ENCODE assay signal across 10 cellular contexts in the genomic region with DNA sequence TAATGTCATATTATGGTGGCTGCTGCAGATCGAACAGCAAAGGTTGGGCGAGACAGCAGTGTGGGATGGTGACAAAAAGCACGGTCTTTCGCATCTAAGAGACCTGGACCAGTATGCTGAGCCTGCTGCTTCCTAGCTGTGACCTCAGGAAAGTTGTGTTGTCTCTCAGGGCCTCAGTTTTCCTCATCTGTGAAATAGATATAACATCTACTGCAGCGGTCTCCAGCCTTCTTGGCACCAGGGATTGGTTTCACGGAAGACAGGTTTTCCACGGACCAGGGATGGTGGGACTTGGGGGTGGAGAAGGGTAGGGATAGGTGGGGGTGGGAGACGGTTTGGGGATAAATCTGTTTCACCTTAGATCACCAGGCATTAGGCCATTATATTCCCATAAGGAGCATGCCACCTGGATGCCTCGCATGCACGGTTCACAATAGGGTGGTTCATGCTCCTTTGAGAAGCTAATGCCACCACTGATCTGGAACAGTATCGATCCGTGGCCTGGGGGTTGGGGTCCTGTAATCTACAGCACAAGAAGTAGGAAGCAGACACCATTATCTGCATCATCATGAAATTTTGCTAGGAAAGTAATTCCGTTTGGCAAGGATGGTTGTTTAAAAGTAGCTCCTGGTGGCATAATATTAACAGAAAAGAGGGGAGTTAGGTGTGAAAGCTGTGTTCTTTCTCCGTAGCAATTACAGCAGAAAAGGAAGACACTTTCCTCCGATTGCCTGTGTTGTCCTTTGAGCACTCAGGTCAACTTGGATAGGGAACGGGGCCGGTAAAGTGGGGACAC. TPM values are rescaled to one million over a fixed set of nuclear protein-coding genes. Genes with fewer than 3 reads are reported as not detected.
DNase-seq lines count a peak whose midpoint lies in the region; ATAC-seq and TF ChIP-seq lines count a peak whose summit lies in the region.
"Had no signal": no experiment of that assay in that cellular context is flagged by ENCODE, and none has a peak within 500 bp of the region (broad histone marks: within the 10 kb centered on the region; RNA-seq: fewer than 3 reads in every experiment).

No MANE protein-coding gene starts in this region.

- H3K79me2 ChIP-seq in ACC112 (ENCODE audit: control insufficient read depth, insufficient read depth, low read length, unreplicated experiment): peaks cover 15% of the 10 kb centered on the region
- peaks cover 11% of the 10 kb centered on the region for H3K79me2 ChIP-seq in mesendoderm (ENCODE audit: control insufficient read depth, insufficient read depth, low read length)

- WGBS in mesendoderm (ENCODE audit: extremely low coverage, insufficient coverage, low lambda C conversion rate): no CpG with 5 or more reads among the region's 17 CpGs

- H2BK120ac ChIP-seq in mesendoderm (ENCODE audit: low read depth, low read length): no peak overlapping the region

- H3K4ac ChIP-seq in mesendoderm (ENCODE audit: low read depth, low read length): no peak overlapping the region

- no peak overlapping the region for H2BK15ac ChIP-seq in mesendoderm (replicated peaks; ENCODE audit: low read depth)

- H4K5ac ChIP-seq in mesendoderm (ENCODE audit: low read length): no peak overlapping the region

- peak; percentile 73 for DNase-seq in coronary artery (ENCODE audit: low spot score)
- peak; percentile 38 for DNase-seq in mesendoderm
- no peak for DNase-seq in putamen (ENCODE audit: low spot score)
- no peak for DNase-seq in DMS 273 (lab: John Stamatoyannopoulos, UW; ENCODE audit: unreplicated experiment)
- no peak for DNase-seq in NCI-H146 treated with DMSO at 0.1 percent for 48 hours (lab: John Stamatoyannopoulos, UW; ENCODE audit: unreplicated experiment)
- DNase-seq: kidney; stimulated activated CD4-positive, alpha-beta T cell treated with anti-CD3 and anti-CD28 coated beads, Interleukin-4, amount 100 ng/mL, for 1 hour had no signal

- no peaks in the 10 kb centered on the region for H3K27me3 ChIP-seq in ACC112 (ENCODE audit: insufficient read depth, low read length)
- no peaks in the 10 kb centered on the region for H3K27me3 ChIP-seq in mesendoderm (ENCODE audit: insufficient read depth, low read length, poor library complexity)

- no peak overlapping the region for H3K4me2 ChIP-seq in mesendoderm (ENCODE audit: low read length)

- H3K36me3 ChIP-seq in ACC112 (ENCODE audit: insufficient read depth, low read length): peaks cover 21% of the 10 kb centered on the region
- peaks cover 12% of the 10 kb centered on the region for H3K36me3 ChIP-seq in mesendoderm (ENCODE audit: control insufficient read depth, insufficient read depth, low read length)

- no peak overlapping the region for H2AK5ac ChIP-seq in mesendoderm (ENCODE audit: low read length)

- no peak overlapping the region for H3K18ac ChIP-seq in mesendoderm (ENCODE audit: low read length)

- ATAC-seq in GM21367 (IDR thresholded peaks at IDR 0.05; ENCODE audit: unreplicated experiment): no peak

- peaks cover 44% of the 10 kb centered on the region for H3K4me1 ChIP-seq in ACC112 (ENCODE audit: control insufficient read depth, insufficient read depth, low read length, unreplicated experiment)
- peaks cover 1% of the 10 kb centered on the region for H3K4me1 ChIP-seq in mesendoderm (ENCODE audit: control insufficient read depth, low read depth, low read length)

- H3K4me3 ChIP-seq in ACC112 (ENCODE audit: low read depth, low read length) (no peak overlapping the region), coronary artery (peak overlapping the region; percentile 33), mesendoderm (ENCODE audit: low read length) (no peak overlapping the region)

- no peak for TF ChIP-seq CTCF in coronary artery (IDR thresholded peaks at IDR 0.05)

- H3K56ac ChIP-seq in mesendoderm (ENCODE audit: low read length): no peak overlapping the region

- H3K27ac ChIP-seq in ACC112 (ENCODE audit: low read depth, low read length) (peak overlapping the region; percentile 97), coronary artery (peak overlapping the region; percentile 96 to 100), mesendoderm (ENCODE audit: low read depth, low read length) (no peak overlapping the region)

- no peak overlapping the region for H3K9ac ChIP-seq in mesendoderm (ENCODE audit: low read length)

- H4K8ac ChIP-seq in mesendoderm (ENCODE audit: low read depth, low read length): no peak overlapping the region

- no peak overlapping the region for H3K23ac ChIP-seq in mesendoderm (ENCODE audit: low read length)

- peaks cover 8% of the 10 kb centered on the region for H3K79me1 ChIP-seq in mesendoderm (ENCODE audit: low read length)

- H2BK5ac ChIP-seq in mesendoderm (ENCODE audit: low read length): no peak overlapping the region

- no peak overlapping the region for H2AFZ ChIP-seq in ACC112 (ENCODE audit: low read length, unreplicated experiment)

TF ChIP-seq in PFSK-1, 5 proteins besides CTCF, POLR2A, EP300 and RAD21:
- peak; percentile 44; the same call in 1 of the 2 replicates for TF ChIP-seq POLR2AphosphoS5 (IDR thresholded peaks at IDR 0.05; ENCODE audit: low read depth, low read length)
- no peak for TF ChIP-seq FOXP2 (optimal IDR thresholded peaks at IDR 0.05; ENCODE audit: borderline replicate concordance, extremely low read depth, extremely low read length, insufficient read depth)

RNA-seq across cellular contexts. Expression of a gene that starts 10.8 kb away (rescaled TPM):
- 54.0 TPM for polyA plus RNA-seq in PFSK-1 (2012; ENCODE audit: insufficient read length, low read depth)
- 36.1 TPM for polyA plus RNA-seq in mesendoderm (2013, experiment 1 of 2)
- 35.3 TPM for polyA plus RNA-seq in mesendoderm (2013, experiment 2 of 2)

Comparison
In these comparisons a context has a peak if more than half of its experiments do, and no peak if none do; other contexts are left out.
1. DNase-seq: peak in coronary artery (single experiment) and mesendoderm (single experiment); none in putamen (single experiment), DMS 273 (single experiment) and NCI-H146 treated with DMSO at 0.1 percent for 48 hours (single experiment).